ENCODE assay signal across 8 cellular contexts in genomic region chr17:36703860-36704266, GRCh38.
DNase-seq lines count a peak whose midpoint lies in the region; ATAC-seq, FAIRE-seq and TF ChIP-seq lines count a peak whose summit lies in the region.

No MANE protein-coding gene starts in this region.

- ATAC-seq in GM21526 (IDR thresholded peaks at IDR 0.05; ENCODE audit: low FRiP score, unreplicated experiment), result no peak

- no peak overlapping the region for H3K4me3 Mint-ChIP-seq in activated naive CD8-positive, alpha-beta T cell treated with anti-CD3 and anti-CD28 coated beads for 36 hours

- H3K4me1 Mint-ChIP-seq in activated naive CD8-positive, alpha-beta T cell treated with anti-CD3 and anti-CD28 coated beads for 36 hours, result peaks cover 2% of the 10 kb centered on the region

- no peaks in the 10 kb centered on the region for H3K9me3 Mint-ChIP-seq in activated naive CD8-positive, alpha-beta T cell treated with anti-CD3 and anti-CD28 coated beads for 36 hours

- H3K36me3 Mint-ChIP-seq in activated naive CD8-positive, alpha-beta T cell treated with anti-CD3 and anti-CD28 coated beads for 36 hours, result no peaks in the 10 kb centered on the region

- no peak for TF ChIP-seq POLR2A in GM12892 (IDR thresholded peaks at IDR 0.05; ENCODE audit: low read depth, low read length)

- peaks cover 48% of the 10 kb centered on the region for H3K27me3 Mint-ChIP-seq in activated naive CD8-positive, alpha-beta T cell treated with anti-CD3 and anti-CD28 coated beads for 36 hours

- no peak overlapping the region for H3K27ac Mint-ChIP-seq in activated naive CD8-positive, alpha-beta T cell treated with anti-CD3 and anti-CD28 coated beads for 36 hours

- DNase-seq in GM12892 (ENCODE audit: insufficient read length), result peak; percentile 38
- DNase-seq in activated naive CD8-positive, alpha-beta T cell treated with anti-CD3 and anti-CD28 coated beads for 36 hours, result peak; percentile 59
- DNase-seq in iPS-NIHi7 (ENCODE audit: extremely low spot score), result peak; percentile 92
- DNase-seq in stimulated activated CD8-positive, alpha-beta memory T cell treated with anti-CD3 and anti-CD28 coated beads, Interleukin-4, amount 100 ng/mL, for 48 hours, result peak; percentile 76
- DNase-seq in NCI-H1105 (lab: John Stamatoyannopoulos, UW), result no peak
- DNase-seq in NCI-H2227 treated with DMSO at 0.1 percent for 48 hours (lab: John Stamatoyannopoulos, UW), result no peak

- FAIRE-seq in GM12892 (lab: Jason Lieb, UNC), result no peak

TF ChIP-seq in PFSK-1, 5 proteins besides CTCF, POLR2A, EP300 and RAD21:
- TF ChIP-seq TAF1 (IDR thresholded peaks at IDR 0.05; ENCODE audit: borderline replicate concordance, insufficient read depth, low read length) (no peak), POLR2AphosphoS5 (IDR thresholded peaks at IDR 0.05; ENCODE audit: low read depth, low read length) (no peak), FOXP2 (optimal IDR thresholded peaks at IDR 0.05; ENCODE audit: borderline replicate concordance, extremely low read depth, extremely low read length, insufficient read depth) (no peak)
- TF ChIP-seq, protein P1, sequence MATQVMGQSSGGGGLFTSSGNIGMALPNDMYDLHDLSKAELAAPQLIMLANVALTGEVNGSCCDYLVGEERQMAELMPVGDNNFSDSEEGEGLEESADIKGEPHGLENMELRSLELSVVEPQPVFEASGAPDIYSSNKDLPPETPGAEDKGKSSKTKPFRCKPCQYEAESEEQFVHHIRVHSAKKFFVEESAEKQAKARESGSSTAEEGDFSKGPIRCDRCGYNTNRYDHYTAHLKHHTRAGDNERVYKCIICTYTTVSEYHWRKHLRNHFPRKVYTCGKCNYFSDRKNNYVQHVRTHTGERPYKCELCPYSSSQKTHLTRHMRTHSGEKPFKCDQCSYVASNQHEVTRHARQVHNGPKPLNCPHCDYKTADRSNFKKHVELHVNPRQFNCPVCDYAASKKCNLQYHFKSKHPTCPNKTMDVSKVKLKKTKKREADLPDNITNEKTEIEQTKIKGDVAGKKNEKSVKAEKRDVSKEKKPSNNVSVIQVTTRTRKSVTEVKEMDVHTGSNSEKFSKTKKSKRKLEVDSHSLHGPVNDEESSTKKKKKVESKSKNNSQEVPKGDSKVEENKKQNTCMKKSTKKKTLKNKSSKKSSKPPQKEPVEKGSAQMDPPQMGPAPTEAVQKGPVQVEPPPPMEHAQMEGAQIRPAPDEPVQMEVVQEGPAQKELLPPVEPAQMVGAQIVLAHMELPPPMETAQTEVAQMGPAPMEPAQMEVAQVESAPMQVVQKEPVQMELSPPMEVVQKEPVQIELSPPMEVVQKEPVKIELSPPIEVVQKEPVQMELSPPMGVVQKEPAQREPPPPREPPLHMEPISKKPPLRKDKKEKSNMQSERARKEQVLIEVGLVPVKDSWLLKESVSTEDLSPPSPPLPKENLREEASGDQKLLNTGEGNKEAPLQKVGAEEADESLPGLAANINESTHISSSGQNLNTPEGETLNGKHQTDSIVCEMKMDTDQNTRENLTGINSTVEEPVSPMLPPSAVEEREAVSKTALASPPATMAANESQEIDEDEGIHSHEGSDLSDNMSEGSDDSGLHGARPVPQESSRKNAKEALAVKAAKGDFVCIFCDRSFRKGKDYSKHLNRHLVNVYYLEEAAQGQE (IDR thresholded peaks at IDR 0.05; ENCODE audit: insufficient read depth in 1 of 2, low read depth in 2 of 2, low read length in 2 of 2), result peak; percentile 91 to 98
TF ChIP-seq in PFSK-1: peak in this region for 1.

Comparison
In these comparisons a context has a peak if more than half of its experiments do, and no peak if none do; other contexts are left out.
1. DNase-seq: peak in GM12892 (single experiment), activated naive CD8-positive, alpha-beta T cell treated with anti-CD3 and anti-CD28 coated beads for 36 hours (single experiment), iPS-NIHi7 (single experiment) and stimulated activated CD8-positive, alpha-beta memory T cell treated with anti-CD3 and anti-CD28 coated beads, Interleukin-4, amount 100 ng/mL, for 48 hours (single experiment); none in NCI-H1105 (single experiment) and NCI-H2227 treated with DMSO at 0.1 percent for 48 hours (single experiment).